In genomic region chr12:57583008-57583831, GRCh38 we compare ENCODE assay signal across 8 cellular contexts. TPM values are rescaled to one million over a fixed set of nuclear protein-coding genes. Genes with fewer than 3 reads are reported as not detected.
DNase-seq lines count a peak whose midpoint lies in the region; ATAC-seq, FAIRE-seq and TF ChIP-seq lines count a peak whose summit lies in the region.

No MANE protein-coding gene starts in this region.

- TF ChIP-seq CTCF in CD14-positive monocyte (IDR thresholded peaks at IDR 0.05) (peak; percentile 97), activated B cell treated with CpG ODN at 0.5 μM for 24 hours (IDR thresholded peaks at IDR 0.05) (peak; percentile 85), cardiac fibroblast (IDR thresholded peaks at IDR 0.05; ENCODE audit: low read depth, low read length) (peak; percentile 81)

- H3K27ac Mint-ChIP-seq in CD14-positive monocyte (peak overlapping the region in 1 of 7 donors; percentile 64), activated B cell treated with CpG ODN at 0.5 μM for 24 hours (no peak overlapping the region)

- H3K9me3 Mint-ChIP-seq in CD14-positive monocyte (no peaks in the 10 kb centered on the region), activated B cell treated with CpG ODN at 0.5 μM for 24 hours (no peaks in the 10 kb centered on the region)

- DNase-seq in CD14-positive monocyte (ENCODE audit: low spot score) (peak; percentile 56), GM19239 (ENCODE audit: insufficient read length, low spot score) (peak; percentile 84), NCI-H345 (lab: John Stamatoyannopoulos, UW) (peak; percentile 78), activated B cell treated with CpG ODN at 0.5 μM for 24 hours (peak; percentile 24), cardiac fibroblast (ENCODE audit: low read depth in 2 of 2) (peak; percentile 86 to 91), kidney glomerular epithelial cell (lab: John Stamatoyannopoulos, UW) (peak; percentile 64)
- DNase-seq in stimulated activated CD4-positive, alpha-beta T cell treated with anti-CD3 and anti-CD28 coated beads, Interleukin-2, amount 100 ng/mL, for 48 hours, result peak; percentile 49 to 65

- intact Hi-C loops in CD14-positive monocyte (cut with micrococcal nuclease) (loop anchor here in 1 of 2 donors (5.0 to 10.0 kb wide), 2 partner anchors 39 to 112 kb away; partner anchors contain the start of gene OS9), activated B cell treated with CpG ODN at 0.5 μM for 24 hours (cut with micrococcal nuclease) (loop anchor here (1.0 to 2.0 kb wide), 7 partner anchors 8 to 322 kb away; partner anchors contain the start of genes B4GALNT1, MBD6 and PIP4K2C)

- peaks cover 22% of the 10 kb centered on the region for H3K4me1 Mint-ChIP-seq in CD14-positive monocyte
- H3K4me1 Mint-ChIP-seq in activated B cell treated with CpG ODN at 0.5 μM for 24 hours, result peaks cover 4% of the 10 kb centered on the region

- CTCF ChIA-PET in activated B cell treated with CpG ODN at 0.5 μM for 24 hours (lab: Charles Lee), result interaction anchor here (0.7 to 6.6 kb wide), 19 partner anchors 9 to 1394 kb away, joined by 3 to 126 read pairs (median 6); partner anchors contain the start of genes B4GALNT1, DCTN2, GLI1 and PIP4K2C

- H3K4me3 Mint-ChIP-seq in CD14-positive monocyte, result no peak overlapping the region
- H3K4me3 Mint-ChIP-seq in activated B cell treated with CpG ODN at 0.5 μM for 24 hours, result no peak overlapping the region

- POLR2A ChIA-PET in activated B cell treated with CpG ODN at 0.5 μM for 24 hours (lab: Charles Lee), result interaction anchor here (0.7 to 1.6 kb wide), 7 partner anchors 31 to 252 kb away, joined by 3 to 14 read pairs (median 3); no protein-coding TSS in a partner anchor

- H3K27me3 Mint-ChIP-seq in CD14-positive monocyte (ENCODE audit: low read depth in 3 of 3) (peaks cover 5 to 20% (median 9%) of the 10 kb centered on the region in 3 donors), activated B cell treated with CpG ODN at 0.5 μM for 24 hours (peaks cover 12% of the 10 kb centered on the region)

- peak; percentile 94 for ATAC-seq in HG03280 (IDR thresholded peaks at IDR 0.05; ENCODE audit: unreplicated experiment)
- ATAC-seq in activated B cell treated with CpG ODN at 0.5 μM for 24 hours (ENCODE audit: low read depth), result peak; percentile 100

- FAIRE-seq in GM19239 (lab: Jason Lieb, UNC), result peak; percentile 79

- no peaks in the 10 kb centered on the region for H3K36me3 Mint-ChIP-seq in CD14-positive monocyte
- no peaks in the 10 kb centered on the region for H3K36me3 Mint-ChIP-seq in activated B cell treated with CpG ODN at 0.5 μM for 24 hours (ENCODE audit: low read depth)

- H3K4me3 ChIP-seq in cardiac fibroblast (replicated peaks in 1 of 2; ENCODE audit: low read depth in 2 of 2, low read length in 2 of 2), result no peak overlapping the region

RNA-seq across cellular contexts. Expression of gene PIP4K2C, which starts 7.8 kb away (rescaled TPM):
- polyA plus RNA-seq in CD14-positive monocyte, result 10 to 100 TPM; 12.3 to 16.9 TPM
- 16.5 and 17.9 TPM in 2 replicates for total RNA-seq in activated B cell treated with CpG ODN at 0.5 μM for 24 hours

RNA-seq across cellular contexts. Expression of gene DTX3, which starts 21.4 kb away (rescaled TPM):
- polyA plus RNA-seq in CD14-positive monocyte, result under 1 TPM in 1 of 2 donors, not detected in 1; 0.08 TPM
- total RNA-seq in activated B cell treated with CpG ODN at 0.5 μM for 24 hours, result 3.7 and 3.9 TPM in 2 replicates

RNA-seq across cellular contexts. Expression of gene ARHGEF25, which starts 28.0 kb away (rescaled TPM):
- polyA plus RNA-seq in CD14-positive monocyte, result not detected
- total RNA-seq in activated B cell treated with CpG ODN at 0.5 μM for 24 hours, result not detected in 2 replicates

RNA-seq across cellular contexts. Expression of gene KIF5A, which starts 33.4 kb away (rescaled TPM):
- not detected for polyA plus RNA-seq in CD14-positive monocyte
- 0.13 and 0.15 TPM in 2 replicates for total RNA-seq in activated B cell treated with CpG ODN at 0.5 μM for 24 hours

RNA-seq across cellular contexts. Expression of gene DCTN2, which starts 36.2 kb away (rescaled TPM):
- polyA plus RNA-seq in CD14-positive monocyte, result 10 to 100 TPM; 72.8 to 82.2 TPM
- total RNA-seq in activated B cell treated with CpG ODN at 0.5 μM for 24 hours, result 83.3 and 91.8 TPM in 2 replicates

Comparison
In these comparisons a context has a peak if more than half of its experiments do, and no peak if none do; other contexts are left out.
1. DNase-seq: peak in every context shown above with its lines; median percentile 88 in cardiac fibroblast; 84 in GM19239; 78 in NCI-H345; 64 in kidney glomerular epithelial cell; 57 in stimulated activated CD4-positive, alpha-beta T cell treated with anti-CD3 and anti-CD28 coated beads, Interleukin-2, amount 100 ng/mL, for 48 hours; 56 in CD14-positive monocyte; 24 in activated B cell treated with CpG ODN at 0.5 μM for 24 hours.